ENCODE assay signal across 13 cellular contexts in genomic region chr14:102028733-102029132, GRCh38. TPM values are rescaled to one million over a fixed set of nuclear protein-coding genes. Genes with fewer than 3 reads are reported as not detected.
DNase-seq lines count a peak whose midpoint lies in the region; ATAC-seq, FAIRE-seq and TF ChIP-seq lines count a peak whose summit lies in the region.
"Had no signal": no experiment of that assay in that cellular context is flagged by ENCODE, and none has a peak within 500 bp of the region (broad histone marks: within the 10 kb centered on the region; RNA-seq: fewer than 3 reads in every experiment).

No MANE protein-coding gene starts in this region.

- H3K27ac Mint-ChIP-seq in activated naive CD8-positive, alpha-beta T cell treated with anti-CD3 and anti-CD28 coated beads, Interleukin-2, amount 10 ng/mL, durations not matched to agents 7 days and 5 days: peak overlapping the region; percentile 17
- no peak overlapping the region for H3K27ac Mint-ChIP-seq in activated naive CD8-positive, alpha-beta T cell treated with anti-CD3 and anti-CD28 coated beads, Interleukin-2, amount 50 U/mL, for 24 hours
- H3K27ac Mint-ChIP-seq: B cell had no signal

- H3K27me3 Mint-ChIP-seq in activated naive CD8-positive, alpha-beta T cell treated with anti-CD3 and anti-CD28 coated beads, Interleukin-2, amount 10 ng/mL, durations not matched to agents 7 days and 5 days: no peaks in the 10 kb centered on the region
- no peaks in the 10 kb centered on the region for H3K27me3 Mint-ChIP-seq in activated naive CD8-positive, alpha-beta T cell treated with anti-CD3 and anti-CD28 coated beads, Interleukin-2, amount 50 U/mL, for 24 hours
- H3K27me3 Mint-ChIP-seq: B cell had no signal

- H3K36me3 ChIP-seq in kidney epithelial cell (ENCODE audit: control insufficient read depth, insufficient read depth, low read length): peaks cover 16% of the 10 kb centered on the region

- H3K36me3 Mint-ChIP-seq in activated naive CD8-positive, alpha-beta T cell treated with anti-CD3 and anti-CD28 coated beads, Interleukin-2, amount 10 ng/mL, durations not matched to agents 7 days and 5 days: peaks cover 40% of the 10 kb centered on the region
- peaks cover 67% of the 10 kb centered on the region for H3K36me3 Mint-ChIP-seq in activated naive CD8-positive, alpha-beta T cell treated with anti-CD3 and anti-CD28 coated beads, Interleukin-2, amount 50 U/mL, for 24 hours (ENCODE audit: low read depth)

- FAIRE-seq in urothelium cell line (lab: Jason Lieb, UNC): no peak
- FAIRE-seq: GM12878 had no signal

- no peak for TF ChIP-seq CTCF in kidney epithelial cell (IDR thresholded peaks at IDR 0.05; ENCODE audit: insufficient read depth, low read length, poor library complexity, severe bottlenecking)

- no peaks in the 10 kb centered on the region for H3K27me3 ChIP-seq in kidney epithelial cell (ENCODE audit: control insufficient read depth, insufficient read depth, low read length)

- H3K4me1 Mint-ChIP-seq in activated naive CD8-positive, alpha-beta T cell treated with anti-CD3 and anti-CD28 coated beads, Interleukin-2, amount 10 ng/mL, durations not matched to agents 7 days and 5 days: peaks cover 2% of the 10 kb centered on the region
- no peaks in the 10 kb centered on the region for H3K4me1 Mint-ChIP-seq in activated naive CD8-positive, alpha-beta T cell treated with anti-CD3 and anti-CD28 coated beads, Interleukin-2, amount 50 U/mL, for 24 hours
- H3K4me1 Mint-ChIP-seq: B cell had no signal

- POLR2A ChIA-PET in activated naive CD8-positive, alpha-beta T cell treated with anti-CD3 and anti-CD28 coated beads, Interleukin-2, amount 10 ng/mL, durations not matched to agents 7 days and 5 days (lab: Charles Lee): no interaction called here

- ATAC-seq in activated naive CD8-positive, alpha-beta T cell treated with anti-CD3 and anti-CD28 coated beads, Interleukin-2, amount 10 ng/mL, durations not matched to agents 7 days and 5 days (ENCODE audit: low read depth): no peak
- no peak for ATAC-seq in activated naive CD8-positive, alpha-beta T cell treated with anti-CD3 and anti-CD28 coated beads, Interleukin-2, amount 50 U/mL, for 24 hours
- ATAC-seq: GM12878 had no signal

- H3K9me3 Mint-ChIP-seq in activated naive CD8-positive, alpha-beta T cell treated with anti-CD3 and anti-CD28 coated beads, Interleukin-2, amount 10 ng/mL, durations not matched to agents 7 days and 5 days: no peaks in the 10 kb centered on the region
- no peaks in the 10 kb centered on the region for H3K9me3 Mint-ChIP-seq in activated naive CD8-positive, alpha-beta T cell treated with anti-CD3 and anti-CD28 coated beads, Interleukin-2, amount 50 U/mL, for 24 hours

- no peak for DNase-seq in activated naive CD8-positive, alpha-beta T cell treated with anti-CD3 and anti-CD28 coated beads, Interleukin-2, amount 10 ng/mL, durations not matched to agents 7 days and 5 days
- DNase-seq in activated naive CD8-positive, alpha-beta T cell treated with anti-CD3 and anti-CD28 coated beads, Interleukin-2, amount 50 U/mL, for 24 hours: no peak
- DNase-seq in amniotic stem cell (lab: John Stamatoyannopoulos, UW): peak; percentile 24
- DNase-seq in kidney epithelial cell (ENCODE audit: low read depth): peak; percentile 9
- DNase-seq in urothelium cell line (ENCODE audit: low spot score): peak; percentile 18
- DNase-seq in NCI-H187 (lab: John Stamatoyannopoulos, UW): no peak
- DNase-seq in OCI-M1 (lab: John Stamatoyannopoulos, UW): no peak
- no peak for DNase-seq in hypothalamus (lab: John Stamatoyannopoulos, UW)
- DNase-seq: activated CD4-positive, alpha-beta T cell treated with anti-CD3 and anti-CD28 coated beads for 48 hours; caudate nucleus; NCI-H1417 had no signal

- H3K4me3 ChIP-seq in kidney epithelial cell (ENCODE audit: low read depth, low read length): no peak overlapping the region
- H3K4me3 ChIP-seq: GM12878 had no signal

- no peak overlapping the region for H3K4me3 Mint-ChIP-seq in activated naive CD8-positive, alpha-beta T cell treated with anti-CD3 and anti-CD28 coated beads, Interleukin-2, amount 10 ng/mL, durations not matched to agents 7 days and 5 days
- H3K4me3 Mint-ChIP-seq in activated naive CD8-positive, alpha-beta T cell treated with anti-CD3 and anti-CD28 coated beads, Interleukin-2, amount 50 U/mL, for 24 hours: no peak overlapping the region
- H3K4me3 Mint-ChIP-seq: B cell had no signal

RNA-seq across cellular contexts. Expression of gene HSP90AA1, which starts 58.1 kb away (rescaled TPM):
- total RNA-seq in activated naive CD8-positive, alpha-beta T cell treated with anti-CD3 and anti-CD28 coated beads, Interleukin-2, amount 10 ng/mL, durations not matched to agents 7 days and 5 days: 100 to 1,000 TPM; 372 to 398 TPM
- 648 and 691 TPM in 2 replicates for total RNA-seq in kidney epithelial cell

Comparison
In these comparisons a context has a peak if more than half of its experiments do, and no peak if none do; other contexts are left out.
1. DNase-seq: peak in amniotic stem cell (single experiment), kidney epithelial cell (single experiment) and urothelium cell line (single experiment); none in activated naive CD8-positive, alpha-beta T cell treated with anti-CD3 and anti-CD28 coated beads, Interleukin-2, amount 10 ng/mL, durations not matched to agents 7 days and 5 days (single experiment), activated naive CD8-positive, alpha-beta T cell treated with anti-CD3 and anti-CD28 coated beads, Interleukin-2, amount 50 U/mL, for 24 hours (single experiment), NCI-H187 (0 of 2), OCI-M1 (single experiment) and hypothalamus (0 of 51).